Comparison of ENCODE assay signal across 8 cellular contexts in genomic region chr3:143000525-143000924, GRCh38. TPM values are rescaled to one million over a fixed set of nuclear protein-coding genes. Genes with fewer than 3 reads are reported as not detected.
DNase-seq lines count a peak whose midpoint lies in the region; ATAC-seq and TF ChIP-seq lines count a peak whose summit lies in the region.

No MANE protein-coding gene starts in this region.

- H3K27me3 ChIP-seq in gastroesophageal sphincter (no peaks in the 10 kb centered on the region), rectal smooth muscle tissue (ENCODE audit: control insufficient read depth, insufficient read depth, low read length) (no peaks in the 10 kb centered on the region)

- peaks cover 2% of the 10 kb centered on the region for H3K36me3 Mint-ChIP-seq in T-helper 1 cell treated with Interleukin-12 subunit alpha and Interleukin-12 subunit beta and Interleukin-4 antibody, amounts not matched to agents 30 μg/mL and 1 μg/mL, for 36 hours (ENCODE audit: low read depth)

- peak overlapping the region; percentile 75 to 85 for H3K4me3 ChIP-seq in gastroesophageal sphincter
- peak overlapping the region; percentile 88 for H3K4me3 ChIP-seq in rectal smooth muscle tissue (ENCODE audit: low read length)

- peaks cover 3 to 65% (median 14%) of the 10 kb centered on the region in 3 donors for H3K4me1 ChIP-seq in gastroesophageal sphincter
- H3K4me1 ChIP-seq in rectal smooth muscle tissue (ENCODE audit: control insufficient read depth, insufficient read depth, low read length) = peaks cover 10% of the 10 kb centered on the region

- peaks cover 7% of the 10 kb centered on the region for H3K27me3 Mint-ChIP-seq in T-helper 1 cell treated with Interleukin-12 subunit alpha and Interleukin-12 subunit beta and Interleukin-4 antibody, amounts not matched to agents 30 μg/mL and 1 μg/mL, for 36 hours (ENCODE audit: low read depth)

- 11 to 22% methylated on average over 10 of the region's 10 CpGs for WGBS in gastroesophageal sphincter (ENCODE audit: low coverage in 1 of 2), 2 donors

- no peak for TF ChIP-seq EP300 in gastroesophageal sphincter (IDR thresholded peaks at IDR 0.05)

- TF ChIP-seq CTCF in VCaP (conservative IDR thresholded peaks at IDR 0.05) (no peak), gastroesophageal sphincter (IDR thresholded peaks at IDR 0.05) (no peak)

- H3K27ac Mint-ChIP-seq in T-helper 1 cell treated with Interleukin-12 subunit alpha and Interleukin-12 subunit beta and Interleukin-4 antibody, amounts not matched to agents 30 μg/mL and 1 μg/mL, for 36 hours = peak overlapping the region; percentile 98

- no peaks in the 10 kb centered on the region for H3K9me3 ChIP-seq in gastroesophageal sphincter

- H3K4me3 Mint-ChIP-seq in T-helper 1 cell treated with Interleukin-12 subunit alpha and Interleukin-12 subunit beta and Interleukin-4 antibody, amounts not matched to agents 30 μg/mL and 1 μg/mL, for 36 hours = peak overlapping the region; percentile 95

- peaks cover 22% of the 10 kb centered on the region for H3K4me1 Mint-ChIP-seq in T-helper 1 cell treated with Interleukin-12 subunit alpha and Interleukin-12 subunit beta and Interleukin-4 antibody, amounts not matched to agents 30 μg/mL and 1 μg/mL, for 36 hours (ENCODE audit: low read depth)

- TF ChIP-seq POLR2A in gastroesophageal sphincter (IDR thresholded peaks at IDR 0.05) = no peak

- no peaks in the 10 kb centered on the region for H3K9me3 Mint-ChIP-seq in T-helper 1 cell treated with Interleukin-12 subunit alpha and Interleukin-12 subunit beta and Interleukin-4 antibody, amounts not matched to agents 30 μg/mL and 1 μg/mL, for 36 hours

- H3K36me3 ChIP-seq in gastroesophageal sphincter (no peaks in the 10 kb centered on the region), rectal smooth muscle tissue (ENCODE audit: control insufficient read depth, insufficient read depth, low read length) (no peaks in the 10 kb centered on the region)

- H3K27ac ChIP-seq in VCaP = peak overlapping the region; percentile 90
- H3K27ac ChIP-seq in gastroesophageal sphincter = peak overlapping the region; percentile 81 to 95 (median 92)
- peak overlapping the region; percentile 85 for H3K27ac ChIP-seq in rectal smooth muscle tissue (ENCODE audit: low read depth, low read length)

- no peak overlapping the region for H3K9ac ChIP-seq in rectal smooth muscle tissue (ENCODE audit: low read length)

- no peak for DNase-seq in T-helper 1 cell
- DNase-seq in SIG-M5 treated with dmso at 0.1 percent for 504 hours (lab: John Stamatoyannopoulos, UW; ENCODE audit: unreplicated experiment) = no peak

- ATAC-seq in gastroesophageal sphincter = no peak
- no peak for ATAC-seq in HG03135 (IDR thresholded peaks at IDR 0.05; ENCODE audit: unreplicated experiment)
- ATAC-seq in GM19035 (IDR thresholded peaks at IDR 0.05; ENCODE audit: unreplicated experiment) = no peak

RNA-seq across cellular contexts. Expression of gene U2SURP, which starts 0.8 kb away (rescaled TPM):
- 100 to 1,000 TPM in 1 of 4 donors, 10 to 100 TPM in 3; 40.5 to 111 (median 60.4) TPM for total RNA-seq in gastroesophageal sphincter

RNA-seq across cellular contexts. Expression of gene PAQR9, which starts 37.1 kb away (rescaled TPM):
- total RNA-seq in gastroesophageal sphincter = not detected
